In genomic region chr20:10125757-10126156, GRCh38 we compare ENCODE assay signal across 13 cellular contexts.
DNase-seq lines count a peak whose midpoint lies in the region; ATAC-seq and TF ChIP-seq lines count a peak whose summit lies in the region.
"Had no signal": no experiment of that assay in that cellular context is flagged by ENCODE, and none has a peak within 500 bp of the region (broad histone marks: within the 10 kb centered on the region; RNA-seq: fewer than 3 reads in every experiment).

No MANE protein-coding gene starts in this region.

- TF ChIP-seq CTCF in fibroblast of the aortic adventitia (IDR thresholded peaks at IDR 0.05; ENCODE audit: insufficient read depth, low read length) (no peak), lower leg skin (IDR thresholded peaks at IDR 0.05) (no peak)

- DNase-seq in HCEC 1CT (peak; percentile 27), fibroblast of the aortic adventitia (ENCODE audit: low read depth) (peak; percentile 23), NCI-H446 (lab: John Stamatoyannopoulos, UW) (no peak), lower leg skin (ENCODE audit: low spot score in 2 of 2) (no peak), DMS153 (lab: John Stamatoyannopoulos, UW) (no peak), NK-92 (lab: John Stamatoyannopoulos, UW; ENCODE audit: unreplicated experiment) (no peak)
- DNase-seq: CD8-positive, alpha-beta memory T cell; H7; NCI-H146; NCI-H226; NCI-H69; SW 1271 had no signal

- intact Hi-C loops in lower leg skin (cut with DNase I; ENCODE audit: low total_unique reads) = no loop called here

- H3K4me3 ChIP-seq in fibroblast of the aortic adventitia (ENCODE audit: low read depth, low read length) (no peak overlapping the region), lower leg skin (ENCODE audit: low read depth, poor library complexity, severe bottlenecking) (no peak overlapping the region)

- 52 to 62% methylated on average over 1 of the region's 1 CpG for WGBS in lower leg skin, 2 donors

- TF ChIP-seq POLR2A in lower leg skin (IDR thresholded peaks at IDR 0.05) = no peak

- ATAC-seq in SK-N-SH treated with all-trans-retinoic acid at 6 μM for 48 hours = peak; percentile 75

TF ChIP-seq in SK-N-SH treated with all-trans-retinoic acid at 6 μM for 48 hours, 23 proteins besides CTCF, POLR2A, EP300 and RAD21:
- no peak for TF ChIP-seq ZNF70 (CRISPR knock-in tag; IDR thresholded peaks at IDR 0.05)
- peak; percentile 91 for TF ChIP-seq ZC3H10 (CRISPR knock-in tag; IDR thresholded peaks at IDR 0.05)
- TF ChIP-seq ZFP30 (CRISPR knock-in tag; IDR thresholded peaks at IDR 0.05) = 0 out of 2 replicates have a peak, but pooled peaks have one; percentile 28
- TF ChIP-seq ISL1 (CRISPR knock-in tag; IDR thresholded peaks at IDR 0.05) = 0 out of 2 replicates have a peak, but pooled peaks have one; percentile 16
- TF ChIP-seq ESRRG (CRISPR knock-in tag; IDR thresholded peaks at IDR 0.05) = no peak
- TF ChIP-seq, protein P1, sequence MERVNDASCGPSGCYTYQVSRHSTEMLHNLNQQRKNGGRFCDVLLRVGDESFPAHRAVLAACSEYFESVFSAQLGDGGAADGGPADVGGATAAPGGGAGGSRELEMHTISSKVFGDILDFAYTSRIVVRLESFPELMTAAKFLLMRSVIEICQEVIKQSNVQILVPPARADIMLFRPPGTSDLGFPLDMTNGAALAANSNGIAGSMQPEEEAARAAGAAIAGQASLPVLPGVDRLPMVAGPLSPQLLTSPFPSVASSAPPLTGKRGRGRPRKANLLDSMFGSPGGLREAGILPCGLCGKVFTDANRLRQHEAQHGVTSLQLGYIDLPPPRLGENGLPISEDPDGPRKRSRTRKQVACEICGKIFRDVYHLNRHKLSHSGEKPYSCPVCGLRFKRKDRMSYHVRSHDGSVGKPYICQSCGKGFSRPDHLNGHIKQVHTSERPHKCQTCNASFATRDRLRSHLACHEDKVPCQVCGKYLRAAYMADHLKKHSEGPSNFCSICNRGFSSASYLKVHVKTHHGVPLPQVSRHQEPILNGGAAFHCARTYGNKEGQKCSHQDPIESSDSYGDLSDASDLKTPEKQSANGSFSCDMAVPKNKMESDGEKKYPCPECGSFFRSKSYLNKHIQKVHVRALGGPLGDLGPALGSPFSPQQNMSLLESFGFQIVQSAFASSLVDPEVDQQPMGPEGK (CRISPR knock-in tag; IDR thresholded peaks at IDR 0.05; ENCODE audit: borderline replicate concordance) = no peak; the same call in 1 of the 2 replicates
- no peak for TF ChIP-seq TSHZ2 (CRISPR knock-in tag; IDR thresholded peaks at IDR 0.05)
- no peak for TF ChIP-seq ZFP3 (CRISPR knock-in tag; IDR thresholded peaks at IDR 0.05)
- no peak for TF ChIP-seq TCF4 (CRISPR knock-in tag; IDR thresholded peaks at IDR 0.05; ENCODE audit: borderline replicate concordance)
- TF ChIP-seq CREB5 (CRISPR knock-in tag; IDR thresholded peaks at IDR 0.05; ENCODE audit: low read depth) = no peak
- TF ChIP-seq ARNTL (CRISPR knock-in tag; IDR thresholded peaks at IDR 0.05; ENCODE audit: borderline replicate concordance, low read depth) = no peak
- peak; percentile 82; the same call in 1 of the 2 replicates for TF ChIP-seq TOX (CRISPR knock-in tag; IDR thresholded peaks at IDR 0.05; ENCODE audit: borderline replicate concordance)
- no peak for TF ChIP-seq CSRNP3 (CRISPR knock-in tag; IDR thresholded peaks at IDR 0.05)
- no peak for TF ChIP-seq PPARA (CRISPR knock-in tag; IDR thresholded peaks at IDR 0.05; ENCODE audit: borderline replicate concordance)
- no peak for TF ChIP-seq RARB (CRISPR knock-in tag; IDR thresholded peaks at IDR 0.05)

Comparison
In these comparisons a context has a peak if more than half of its experiments do, and no peak if none do; other contexts are left out.
1. DNase-seq: peak in HCEC 1CT (single experiment) and fibroblast of the aortic adventitia (single experiment); none in NCI-H446 (0 of 2), lower leg skin (0 of 2), DMS153 (single experiment) and NK-92 (single experiment).